In the genomic region with DNA sequence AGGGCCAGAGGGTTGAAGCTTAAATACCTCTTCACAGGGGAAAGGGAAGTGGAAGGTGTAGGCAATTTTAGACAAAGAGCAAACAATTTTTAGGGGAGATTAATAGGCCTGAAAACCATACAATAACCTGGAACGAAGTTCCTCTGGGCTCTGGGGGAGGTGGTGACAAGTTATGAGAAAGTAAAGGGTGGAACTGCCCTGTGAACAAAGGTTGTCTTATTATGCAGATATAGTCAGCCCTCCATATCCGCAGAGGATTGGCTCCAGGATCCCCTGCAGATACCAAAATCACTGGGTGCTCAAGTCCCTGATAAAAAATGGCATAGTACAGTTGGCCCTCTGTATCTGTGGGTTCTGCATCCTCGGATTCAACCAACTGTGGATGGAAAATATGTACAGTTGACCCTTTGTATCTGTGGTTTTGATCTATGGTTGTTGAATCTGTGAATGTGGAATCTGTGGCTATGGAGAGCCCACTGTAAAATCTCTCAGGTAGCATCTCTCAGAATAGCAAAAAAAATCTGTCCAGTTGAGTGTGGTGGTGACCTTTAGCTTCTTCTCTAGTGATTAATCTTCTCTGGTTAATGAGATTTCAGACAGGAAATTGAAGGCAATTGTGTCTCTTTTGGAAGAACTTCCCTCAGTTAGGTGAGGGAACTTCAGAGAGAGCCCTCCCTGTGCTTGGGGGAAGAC, we compare ENCODE assay signal across 1 cellular context.
TF ChIP-seq lines count a peak whose summit lies in the region.

No MANE protein-coding gene starts in this region.

TF ChIP-seq in SK-N-SH, 30 proteins besides CTCF, POLR2A, EP300 and RAD21:
- TF ChIP-seq, protein P1, sequence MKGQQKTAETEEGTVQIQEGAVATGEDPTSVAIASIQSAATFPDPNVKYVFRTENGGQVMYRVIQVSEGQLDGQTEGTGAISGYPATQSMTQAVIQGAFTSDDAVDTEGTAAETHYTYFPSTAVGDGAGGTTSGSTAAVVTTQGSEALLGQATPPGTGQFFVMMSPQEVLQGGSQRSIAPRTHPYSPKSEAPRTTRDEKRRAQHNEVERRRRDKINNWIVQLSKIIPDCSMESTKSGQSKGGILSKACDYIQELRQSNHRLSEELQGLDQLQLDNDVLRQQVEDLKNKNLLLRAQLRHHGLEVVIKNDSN (IDR thresholded peaks at IDR 0.05; ENCODE audit: borderline replicate concordance, low read depth) = no peak
- no peak for TF ChIP-seq NRF1 (IDR thresholded peaks at IDR 0.05; ENCODE audit: low read depth, low read length)
- TF ChIP-seq MEF2A (IDR thresholded peaks at IDR 0.05; ENCODE audit: borderline replicate concordance, low read depth) = no peak
- TF ChIP-seq RCOR1 (IDR thresholded peaks at IDR 0.05; ENCODE audit: low read length) = no peak
- TF ChIP-seq CHD2 (IDR thresholded peaks at IDR 0.05; ENCODE audit: low read length, partially characterized antibody) = no peak
- no peak for TF ChIP-seq FOSL2 (IDR thresholded peaks at IDR 0.05; ENCODE audit: borderline replicate concordance, low read depth)
- TF ChIP-seq TCF12 (IDR thresholded peaks at IDR 0.05) = no peak
- TF ChIP-seq YY1 (IDR thresholded peaks at IDR 0.05; ENCODE audit: low read depth) = no peak
- TF ChIP-seq MXI1 (IDR thresholded peaks at IDR 0.05; ENCODE audit: low read depth, low read length) = no peak
- no peak for TF ChIP-seq RXRA (IDR thresholded peaks at IDR 0.05; ENCODE audit: borderline replicate concordance, low read depth)
- TF ChIP-seq, protein P2, sequence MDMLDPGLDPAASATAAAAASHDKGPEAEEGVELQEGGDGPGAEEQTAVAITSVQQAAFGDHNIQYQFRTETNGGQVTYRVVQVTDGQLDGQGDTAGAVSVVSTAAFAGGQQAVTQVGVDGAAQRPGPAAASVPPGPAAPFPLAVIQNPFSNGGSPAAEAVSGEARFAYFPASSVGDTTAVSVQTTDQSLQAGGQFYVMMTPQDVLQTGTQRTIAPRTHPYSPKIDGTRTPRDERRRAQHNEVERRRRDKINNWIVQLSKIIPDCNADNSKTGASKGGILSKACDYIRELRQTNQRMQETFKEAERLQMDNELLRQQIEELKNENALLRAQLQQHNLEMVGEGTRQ (IDR thresholded peaks at IDR 0.05; ENCODE audit: borderline replicate concordance, low read depth, low read length) = no peak
- TF ChIP-seq, protein P3, sequence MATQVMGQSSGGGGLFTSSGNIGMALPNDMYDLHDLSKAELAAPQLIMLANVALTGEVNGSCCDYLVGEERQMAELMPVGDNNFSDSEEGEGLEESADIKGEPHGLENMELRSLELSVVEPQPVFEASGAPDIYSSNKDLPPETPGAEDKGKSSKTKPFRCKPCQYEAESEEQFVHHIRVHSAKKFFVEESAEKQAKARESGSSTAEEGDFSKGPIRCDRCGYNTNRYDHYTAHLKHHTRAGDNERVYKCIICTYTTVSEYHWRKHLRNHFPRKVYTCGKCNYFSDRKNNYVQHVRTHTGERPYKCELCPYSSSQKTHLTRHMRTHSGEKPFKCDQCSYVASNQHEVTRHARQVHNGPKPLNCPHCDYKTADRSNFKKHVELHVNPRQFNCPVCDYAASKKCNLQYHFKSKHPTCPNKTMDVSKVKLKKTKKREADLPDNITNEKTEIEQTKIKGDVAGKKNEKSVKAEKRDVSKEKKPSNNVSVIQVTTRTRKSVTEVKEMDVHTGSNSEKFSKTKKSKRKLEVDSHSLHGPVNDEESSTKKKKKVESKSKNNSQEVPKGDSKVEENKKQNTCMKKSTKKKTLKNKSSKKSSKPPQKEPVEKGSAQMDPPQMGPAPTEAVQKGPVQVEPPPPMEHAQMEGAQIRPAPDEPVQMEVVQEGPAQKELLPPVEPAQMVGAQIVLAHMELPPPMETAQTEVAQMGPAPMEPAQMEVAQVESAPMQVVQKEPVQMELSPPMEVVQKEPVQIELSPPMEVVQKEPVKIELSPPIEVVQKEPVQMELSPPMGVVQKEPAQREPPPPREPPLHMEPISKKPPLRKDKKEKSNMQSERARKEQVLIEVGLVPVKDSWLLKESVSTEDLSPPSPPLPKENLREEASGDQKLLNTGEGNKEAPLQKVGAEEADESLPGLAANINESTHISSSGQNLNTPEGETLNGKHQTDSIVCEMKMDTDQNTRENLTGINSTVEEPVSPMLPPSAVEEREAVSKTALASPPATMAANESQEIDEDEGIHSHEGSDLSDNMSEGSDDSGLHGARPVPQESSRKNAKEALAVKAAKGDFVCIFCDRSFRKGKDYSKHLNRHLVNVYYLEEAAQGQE (IDR thresholded peaks at IDR 0.05; ENCODE audit: low read depth, low read length) = no peak
- no peak for TF ChIP-seq JUND (IDR thresholded peaks at IDR 0.05)
- no peak for TF ChIP-seq SMC3 (IDR thresholded peaks at IDR 0.05; ENCODE audit: low read depth, low read length)
- TF ChIP-seq, protein P4, sequence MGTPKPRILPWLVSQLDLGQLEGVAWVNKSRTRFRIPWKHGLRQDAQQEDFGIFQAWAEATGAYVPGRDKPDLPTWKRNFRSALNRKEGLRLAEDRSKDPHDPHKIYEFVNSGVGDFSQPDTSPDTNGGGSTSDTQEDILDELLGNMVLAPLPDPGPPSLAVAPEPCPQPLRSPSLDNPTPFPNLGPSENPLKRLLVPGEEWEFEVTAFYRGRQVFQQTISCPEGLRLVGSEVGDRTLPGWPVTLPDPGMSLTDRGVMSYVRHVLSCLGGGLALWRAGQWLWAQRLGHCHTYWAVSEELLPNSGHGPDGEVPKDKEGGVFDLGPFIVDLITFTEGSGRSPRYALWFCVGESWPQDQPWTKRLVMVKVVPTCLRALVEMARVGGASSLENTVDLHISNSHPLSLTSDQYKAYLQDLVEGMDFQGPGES (IDR thresholded peaks at IDR 0.05; ENCODE audit: low read depth, low read length) = no peak
- TF ChIP-seq, protein P5, sequence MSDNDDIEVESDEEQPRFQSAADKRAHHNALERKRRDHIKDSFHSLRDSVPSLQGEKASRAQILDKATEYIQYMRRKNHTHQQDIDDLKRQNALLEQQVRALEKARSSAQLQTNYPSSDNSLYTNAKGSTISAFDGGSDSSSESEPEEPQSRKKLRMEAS (IDR thresholded peaks at IDR 0.05; ENCODE audit: low read depth) = no peak
- TF ChIP-seq ELF1 (IDR thresholded peaks at IDR 0.05) = no peak
- TF ChIP-seq FOXJ3 (CRISPR knock-in tag; IDR thresholded peaks at IDR 0.05) = no peak
- no peak for TF ChIP-seq GABPA (IDR thresholded peaks at IDR 0.05; ENCODE audit: low read depth)
- no peak for TF ChIP-seq NFIC (IDR thresholded peaks at IDR 0.05; ENCODE audit: borderline replicate concordance)
TF ChIP-seq in SK-N-SH: peak in this region for 0.
